Comparison of ENCODE assay signal across 20 cellular contexts in the genomic region with DNA sequence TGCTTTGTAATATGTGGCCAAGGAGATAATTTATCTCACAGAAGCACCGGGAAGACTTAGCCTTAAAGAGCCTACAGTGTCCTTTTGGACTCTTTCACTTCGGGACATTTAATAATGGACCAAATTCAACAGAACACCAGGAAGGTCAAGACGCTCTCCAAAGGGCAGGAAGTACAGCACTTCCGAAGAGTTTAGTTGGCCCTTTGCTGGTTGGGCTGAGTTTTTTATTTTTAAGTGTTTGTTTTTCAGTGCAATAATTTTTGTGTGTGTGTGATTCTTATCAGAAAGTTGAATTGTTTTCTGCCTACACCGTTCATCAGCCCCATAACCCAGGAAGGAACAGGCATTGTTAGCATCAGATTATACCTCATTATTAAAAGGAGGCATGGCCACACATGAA.
DNase-seq lines count a peak whose midpoint lies in the region; ATAC-seq and TF ChIP-seq lines count a peak whose summit lies in the region.
"Had no signal": no experiment of that assay in that cellular context is flagged by ENCODE, and none has a peak within 500 bp of the region (broad histone marks: within the 10 kb centered on the region; RNA-seq: fewer than 3 reads in every experiment).

No MANE protein-coding gene starts in this region.

- H3K9me3 Mint-ChIP-seq in activated T-helper 2 cell treated with anti-CD3 and anti-CD28 coated beads, Interferon-gamma antibody, Interleukin-2, Interleukin-4, amounts not matched to agents 10 μg/mL and 5 μg/mL and 100 μg/mL, durations not matched to agents 14 hours and 24 hours and 36 hours: no peaks in the 10 kb centered on the region
- H3K9me3 Mint-ChIP-seq: CD4-positive, alpha-beta memory T cell had no signal

- intact Hi-C loops in left ventricle myocardium superior (cut with micrococcal nuclease) (no loop called here), left cardiac atrium (cut with DNase I) (loop anchor here (10.0 kb wide), 1 partner anchor 99 kb away; no protein-coding TSS in a partner anchor), left lung (cut with DNase I) (loop anchor here in 1 of 2 donors (10.0 kb wide), 1 partner anchor 259 kb away; no protein-coding TSS in a partner anchor), sciatic nerve (cut with DNase I) (no loop called here)
- intact Hi-C loops in activated T-helper 2 cell treated with anti-CD3 and anti-CD28 coated beads, Interferon-gamma antibody, Interleukin-2, Interleukin-4, amounts not matched to agents 10 μg/mL and 5 μg/mL and 100 μg/mL, durations not matched to agents 14 hours and 24 hours and 36 hours (cut with micrococcal nuclease): no loop called here

- no peak overlapping the region for H3K4me3 ChIP-seq in left lung

- no peak for TF ChIP-seq CTCF in left lung (IDR thresholded peaks at IDR 0.05)

- H3K27ac ChIP-seq in left lung: no peak overlapping the region

- H3K9me3 ChIP-seq in left lung: no peaks in the 10 kb centered on the region

- ATAC-seq in left ventricle myocardium superior (peak; percentile 21), left cardiac atrium (no peak), left lung (peak; percentile 57), sciatic nerve (peak; percentile 31), GM21381 (IDR thresholded peaks at IDR 0.05; ENCODE audit: unreplicated experiment) (no peak)

- no peaks in the 10 kb centered on the region for H3K27me3 ChIP-seq in left lung

- H3K27ac Mint-ChIP-seq in activated T-helper 2 cell treated with anti-CD3 and anti-CD28 coated beads, Interferon-gamma antibody, Interleukin-2, Interleukin-4, amounts not matched to agents 10 μg/mL and 5 μg/mL and 100 μg/mL, durations not matched to agents 14 hours and 24 hours and 36 hours: no peak overlapping the region

- no peaks in the 10 kb centered on the region for H3K27me3 Mint-ChIP-seq in activated T-helper 2 cell treated with anti-CD3 and anti-CD28 coated beads, Interferon-gamma antibody, Interleukin-2, Interleukin-4, amounts not matched to agents 10 μg/mL and 5 μg/mL and 100 μg/mL, durations not matched to agents 14 hours and 24 hours and 36 hours (ENCODE audit: low read depth)
- H3K27me3 Mint-ChIP-seq: CD4-positive, alpha-beta memory T cell had no signal

- no peaks in the 10 kb centered on the region for H3K36me3 ChIP-seq in left lung

- H3K36me3 Mint-ChIP-seq in activated T-helper 2 cell treated with anti-CD3 and anti-CD28 coated beads, Interferon-gamma antibody, Interleukin-2, Interleukin-4, amounts not matched to agents 10 μg/mL and 5 μg/mL and 100 μg/mL, durations not matched to agents 14 hours and 24 hours and 36 hours (ENCODE audit: low read depth): no peaks in the 10 kb centered on the region

- no peak overlapping the region for H3K4me3 Mint-ChIP-seq in activated T-helper 2 cell treated with anti-CD3 and anti-CD28 coated beads, Interferon-gamma antibody, Interleukin-2, Interleukin-4, amounts not matched to agents 10 μg/mL and 5 μg/mL and 100 μg/mL, durations not matched to agents 14 hours and 24 hours and 36 hours (ENCODE audit: low read depth)
- H3K4me3 Mint-ChIP-seq: CD4-positive, alpha-beta memory T cell had no signal

- H3K4me1 ChIP-seq in left lung: peaks cover 8 to 21% of the 10 kb centered on the region in 2 donors

- peaks cover 5% of the 10 kb centered on the region for H3K4me1 Mint-ChIP-seq in activated T-helper 2 cell treated with anti-CD3 and anti-CD28 coated beads, Interferon-gamma antibody, Interleukin-2, Interleukin-4, amounts not matched to agents 10 μg/mL and 5 μg/mL and 100 μg/mL, durations not matched to agents 14 hours and 24 hours and 36 hours (ENCODE audit: low read depth)
- H3K4me1 Mint-ChIP-seq: CD4-positive, alpha-beta memory T cell had no signal

- DNase-seq in left ventricle myocardium superior: no peak
- no peak for DNase-seq in left cardiac atrium
- DNase-seq in left lung: no peak
- DNase-seq in sciatic nerve (ENCODE audit: low spot score): no peak
- DNase-seq in activated T-helper 2 cell treated with anti-CD3 and anti-CD28 coated beads, Interferon-gamma antibody, Interleukin-2, Interleukin-4, amounts not matched to agents 10 μg/mL and 5 μg/mL and 100 μg/mL, durations not matched to agents 14 hours and 24 hours and 36 hours (ENCODE audit: low spot score): no peak
- no peak for DNase-seq in NCI-H774 (lab: John Stamatoyannopoulos, UW)
- DNase-seq in NCI-H2171 (lab: John Stamatoyannopoulos, UW): no peak
- DNase-seq: 8988T; CD4-positive, alpha-beta memory T cell; DMS153; GDM1; KG1; MV-4-11; NCI-H1694 treated with DMSO at 0.1 percent for 48 hours; NCI-H2107; NCI-H2227 treated with DMSO at 0.1 percent for 48 hours; NCI-H510A treated with DMSO at 0.1 percent for 48 hours; OCI-M1; SHP77 treated with DMSO at 0.1 percent for 48 hours had no signal

Comparison
In these comparisons a context has a peak if more than half of its experiments do, and no peak if none do; other contexts are left out.
1. ATAC-seq: peak in left ventricle myocardium superior (single experiment), left lung (single experiment) and sciatic nerve (single experiment); none in left cardiac atrium (0 of 2) and GM21381 (single experiment).
2. intact Hi-C loops: an anchor here in left cardiac atrium (10.0 kb wide); none called in left ventricle myocardium superior, sciatic nerve and activated T-helper 2 cell treated with anti-CD3 and anti-CD28 coated beads, Interferon-gamma antibody, Interleukin-2, Interleukin-4, amounts not matched to agents 10 μg/mL and 5 μg/mL and 100 μg/mL, durations not matched to agents 14 hours and 24 hours and 36 hours.